In genomic region chr2:112048887-112049286, GRCh38 we compare ENCODE assay signal across 1 cellular context.
TF ChIP-seq lines count a peak whose summit lies in the region.

No MANE protein-coding gene starts in this region.

TF ChIP-seq in HepG2, 621 proteins besides CTCF, POLR2A, EP300 and RAD21 (continued from another document):
- TF ChIP-seq ZNF569 (CRISPR knock-in tag; IDR thresholded peaks at IDR 0.05; ENCODE audit: borderline replicate concordance) (0 out of 2 replicates have a peak, but pooled peaks have one; percentile 51), HDAC6 (IDR thresholded peaks at IDR 0.05; ENCODE audit: low read depth, low read length) (no peak), ZMYM4 (CRISPR knock-in tag; IDR thresholded peaks at IDR 0.05) (no peak), ZNF337 (CRISPR knock-in tag; IDR thresholded peaks at IDR 0.05; ENCODE audit: borderline replicate concordance, low read depth) (no peak), PHF5A (CRISPR knock-in tag; IDR thresholded peaks at IDR 0.05; ENCODE audit: low read depth, unreplicated experiment) (no peak), ZNF75D (CRISPR knock-in tag; IDR thresholded peaks at IDR 0.05; ENCODE audit: borderline replicate concordance) (no peak), ZFP1 (CRISPR knock-in tag; IDR thresholded peaks at IDR 0.05) (no peak), TFDP1 (CRISPR knock-in tag; IDR thresholded peaks at IDR 0.05; ENCODE audit: borderline replicate concordance) (no peak), ZC3H13 (CRISPR knock-in tag; IDR thresholded peaks at IDR 0.05) (no peak), ZFP91 (CRISPR knock-in tag; IDR thresholded peaks at IDR 0.05; ENCODE audit: borderline replicate concordance) (no peak), HNRNPL (IDR thresholded peaks at IDR 0.05; ENCODE audit: low read depth, low read length) (no peak), ZNF792 (CRISPR knock-in tag; IDR thresholded peaks at IDR 0.05) (no peak), STAG1 (CRISPR knock-in tag; IDR thresholded peaks at IDR 0.05) (peak; percentile 81), ATM (IDR thresholded peaks at IDR 0.05; ENCODE audit: borderline replicate concordance) (peak; percentile 12; the same call in 1 of the 2 replicates)
- TF ChIP-seq, protein P1, sequence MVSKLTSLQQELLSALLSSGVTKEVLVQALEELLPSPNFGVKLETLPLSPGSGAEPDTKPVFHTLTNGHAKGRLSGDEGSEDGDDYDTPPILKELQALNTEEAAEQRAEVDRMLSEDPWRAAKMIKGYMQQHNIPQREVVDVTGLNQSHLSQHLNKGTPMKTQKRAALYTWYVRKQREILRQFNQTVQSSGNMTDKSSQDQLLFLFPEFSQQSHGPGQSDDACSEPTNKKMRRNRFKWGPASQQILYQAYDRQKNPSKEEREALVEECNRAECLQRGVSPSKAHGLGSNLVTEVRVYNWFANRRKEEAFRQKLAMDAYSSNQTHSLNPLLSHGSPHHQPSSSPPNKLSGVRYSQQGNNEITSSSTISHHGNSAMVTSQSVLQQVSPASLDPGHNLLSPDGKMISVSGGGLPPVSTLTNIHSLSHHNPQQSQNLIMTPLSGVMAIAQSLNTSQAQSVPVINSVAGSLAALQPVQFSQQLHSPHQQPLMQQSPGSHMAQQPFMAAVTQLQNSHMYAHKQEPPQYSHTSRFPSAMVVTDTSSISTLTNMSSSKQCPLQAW (CRISPR knock-in tag; IDR thresholded peaks at IDR 0.05): no peak
- TF ChIP-seq, protein P2, sequence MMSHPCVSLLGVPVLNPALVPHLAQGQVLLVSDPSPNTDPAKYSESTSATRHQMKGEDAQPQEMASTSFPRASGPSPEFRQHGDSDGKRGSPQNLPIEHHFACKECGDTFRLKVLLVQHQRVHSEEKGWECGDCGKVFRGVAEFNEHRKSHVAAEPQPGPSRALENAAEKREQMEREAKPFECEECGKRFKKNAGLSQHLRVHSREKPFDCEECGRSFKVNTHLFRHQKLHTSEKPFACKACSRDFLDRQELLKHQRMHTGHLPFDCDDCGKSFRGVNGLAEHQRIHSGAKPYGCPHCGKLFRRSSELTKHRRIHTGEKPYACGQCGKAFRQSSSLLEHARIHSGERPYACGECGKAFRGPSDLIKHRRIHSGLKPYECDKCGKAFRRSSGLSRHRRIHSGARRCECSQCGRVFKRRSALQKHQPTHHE (CRISPR knock-in tag; IDR thresholded peaks at IDR 0.05; ENCODE audit: borderline replicate concordance): no peak
- TF ChIP-seq, protein P3, sequence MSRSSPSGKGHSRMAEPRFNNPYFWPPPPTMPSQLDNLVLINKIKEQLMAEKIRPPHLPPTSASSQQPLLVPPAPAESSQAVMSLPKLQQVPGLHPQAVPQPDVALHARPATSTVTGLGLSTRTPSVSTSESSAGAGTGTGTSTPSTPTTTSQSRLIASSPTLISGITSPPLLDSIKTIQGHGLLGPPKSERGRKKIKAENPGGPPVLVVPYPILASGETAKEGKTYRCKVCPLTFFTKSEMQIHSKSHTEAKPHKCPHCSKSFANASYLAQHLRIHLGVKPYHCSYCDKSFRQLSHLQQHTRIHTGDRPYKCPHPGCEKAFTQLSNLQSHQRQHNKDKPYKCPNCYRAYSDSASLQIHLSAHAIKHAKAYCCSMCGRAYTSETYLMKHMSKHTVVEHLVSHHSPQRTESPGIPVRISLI (CRISPR knock-in tag; IDR thresholded peaks at IDR 0.05; ENCODE audit: borderline replicate concordance): no peak
- TF ChIP-seq, protein P4, sequence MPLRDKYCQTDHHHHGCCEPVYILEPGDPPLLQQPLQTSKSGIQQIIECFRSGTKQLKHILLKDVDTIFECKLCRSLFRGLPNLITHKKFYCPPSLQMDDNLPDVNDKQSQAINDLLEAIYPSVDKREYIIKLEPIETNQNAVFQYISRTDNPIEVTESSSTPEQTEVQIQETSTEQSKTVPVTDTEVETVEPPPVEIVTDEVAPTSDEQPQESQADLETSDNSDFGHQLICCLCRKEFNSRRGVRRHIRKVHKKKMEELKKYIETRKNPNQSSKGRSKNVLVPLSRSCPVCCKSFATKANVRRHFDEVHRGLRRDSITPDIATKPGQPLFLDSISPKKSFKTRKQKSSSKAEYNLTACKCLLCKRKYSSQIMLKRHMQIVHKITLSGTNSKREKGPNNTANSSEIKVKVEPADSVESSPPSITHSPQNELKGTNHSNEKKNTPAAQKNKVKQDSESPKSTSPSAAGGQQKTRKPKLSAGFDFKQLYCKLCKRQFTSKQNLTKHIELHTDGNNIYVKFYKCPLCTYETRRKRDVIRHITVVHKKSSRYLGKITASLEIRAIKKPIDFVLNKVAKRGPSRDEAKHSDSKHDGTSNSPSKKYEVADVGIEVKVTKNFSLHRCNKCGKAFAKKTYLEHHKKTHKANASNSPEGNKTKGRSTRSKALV (CRISPR knock-in tag; IDR thresholded peaks at IDR 0.05): 0 out of 2 replicates have a peak, but pooled peaks have one; percentile 1
